ENCODE assay signal across 9 cellular contexts in genomic region chr1:164660415-164661174, GRCh38.
DNase-seq lines count a peak whose midpoint lies in the region; ATAC-seq and TF ChIP-seq lines count a peak whose summit lies in the region.
"Had no signal": no experiment of that assay in that cellular context is flagged by ENCODE, and none has a peak within 500 bp of the region (broad histone marks: within the 10 kb centered on the region; RNA-seq: fewer than 3 reads in every experiment).

No MANE protein-coding gene starts in this region.

- peaks cover 0 to 13% of the 10 kb centered on the region in 2 donors for H3K4me1 ChIP-seq in left lung

- H3K4me3 ChIP-seq in left lung (no peak overlapping the region), lower leg skin (ENCODE audit: low read depth, poor library complexity, severe bottlenecking) (no peak overlapping the region)
- H3K4me3 ChIP-seq: skin epidermis had no signal

- H3K27me3 Mint-ChIP-seq in activated naive CD8-positive, alpha-beta T cell treated with anti-CD3 and anti-CD28 coated beads, Interleukin-2, amount 10 ng/mL, durations not matched to agents 7 days and 5 days: no peaks in the 10 kb centered on the region
- no peaks in the 10 kb centered on the region for H3K27me3 Mint-ChIP-seq in activated naive CD8-positive, alpha-beta T cell treated with anti-CD3 and anti-CD28 coated beads for 36 hours

- H3K4me1 Mint-ChIP-seq in activated naive CD8-positive, alpha-beta T cell treated with anti-CD3 and anti-CD28 coated beads, Interleukin-2, amount 10 ng/mL, durations not matched to agents 7 days and 5 days: peaks cover 9% of the 10 kb centered on the region
- peaks cover 7% of the 10 kb centered on the region for H3K4me1 Mint-ChIP-seq in activated naive CD8-positive, alpha-beta T cell treated with anti-CD3 and anti-CD28 coated beads for 36 hours

- no peaks in the 10 kb centered on the region for H3K27me3 ChIP-seq in left lung

- peak overlapping the region; percentile 7 to 45 for H3K27ac ChIP-seq in left lung

- H3K27ac Mint-ChIP-seq in activated naive CD8-positive, alpha-beta T cell treated with anti-CD3 and anti-CD28 coated beads, Interleukin-2, amount 10 ng/mL, durations not matched to agents 7 days and 5 days: no peak overlapping the region
- H3K27ac Mint-ChIP-seq in activated naive CD8-positive, alpha-beta T cell treated with anti-CD3 and anti-CD28 coated beads for 36 hours: no peak overlapping the region

- 40 to 42% methylated on average over 2 of the region's 2 CpGs for WGBS in lower leg skin, 2 donors

- intact Hi-C loops in left lung (cut with DNase I): no loop called here
- intact Hi-C loops in lower leg skin (cut with DNase I; ENCODE audit: low total_unique reads): no loop called here

- DNase-seq in activated naive CD8-positive, alpha-beta T cell treated with anti-CD3 and anti-CD28 coated beads, Interleukin-2, amount 10 ng/mL, durations not matched to agents 7 days and 5 days: no peak
- no peak for DNase-seq in activated naive CD8-positive, alpha-beta T cell treated with anti-CD3 and anti-CD28 coated beads for 36 hours
- DNase-seq in SKM-1 treated with dmso at 0.1 percent for 144 hours (lab: John Stamatoyannopoulos, UW; ENCODE audit: unreplicated experiment) (peak; percentile 97), left lung (no peak), omental fat pad (ENCODE audit: low spot score) (no peak), lower leg skin (ENCODE audit: low spot score in 2 of 2) (no peak), germinal center (ENCODE audit: low spot score) (no peak)

- POLR2A ChIA-PET in activated naive CD8-positive, alpha-beta T cell treated with anti-CD3 and anti-CD28 coated beads, Interleukin-2, amount 10 ng/mL, durations not matched to agents 7 days and 5 days (lab: Charles Lee): interaction anchor here (0.6 kb wide), 1 partner anchor 101 kb away, joined by 4 read pairs; the partner anchor contains the start of gene PBX1

- no peaks in the 10 kb centered on the region for H3K36me3 ChIP-seq in left lung

- H3K9me3 Mint-ChIP-seq in activated naive CD8-positive, alpha-beta T cell treated with anti-CD3 and anti-CD28 coated beads, Interleukin-2, amount 10 ng/mL, durations not matched to agents 7 days and 5 days: peaks cover 6% of the 10 kb centered on the region
- H3K9me3 Mint-ChIP-seq in activated naive CD8-positive, alpha-beta T cell treated with anti-CD3 and anti-CD28 coated beads for 36 hours: no peaks in the 10 kb centered on the region

- no peak for TF ChIP-seq CTCF in left lung (IDR thresholded peaks at IDR 0.05)
- TF ChIP-seq CTCF in omental fat pad (IDR thresholded peaks at IDR 0.05): no peak
- no peak for TF ChIP-seq CTCF in lower leg skin (IDR thresholded peaks at IDR 0.05)

- H3K9me3 ChIP-seq in left lung: no peaks in the 10 kb centered on the region

- no peaks in the 10 kb centered on the region for H3K36me3 Mint-ChIP-seq in activated naive CD8-positive, alpha-beta T cell treated with anti-CD3 and anti-CD28 coated beads, Interleukin-2, amount 10 ng/mL, durations not matched to agents 7 days and 5 days
- no peaks in the 10 kb centered on the region for H3K36me3 Mint-ChIP-seq in activated naive CD8-positive, alpha-beta T cell treated with anti-CD3 and anti-CD28 coated beads for 36 hours

- no peak overlapping the region for H3K4me3 Mint-ChIP-seq in activated naive CD8-positive, alpha-beta T cell treated with anti-CD3 and anti-CD28 coated beads, Interleukin-2, amount 10 ng/mL, durations not matched to agents 7 days and 5 days
- H3K4me3 Mint-ChIP-seq in activated naive CD8-positive, alpha-beta T cell treated with anti-CD3 and anti-CD28 coated beads for 36 hours: no peak overlapping the region

- peak; percentile 95 for ATAC-seq in activated naive CD8-positive, alpha-beta T cell treated with anti-CD3 and anti-CD28 coated beads, Interleukin-2, amount 10 ng/mL, durations not matched to agents 7 days and 5 days (ENCODE audit: low read depth)
- ATAC-seq in HG03103 (IDR thresholded peaks at IDR 0.05; ENCODE audit: low read depth, unreplicated experiment) (peak; percentile 87), left lung (peak; percentile 90), omental fat pad (ENCODE audit: low FRiP score) (no peak)

- TF ChIP-seq POLR2A in lower leg skin (IDR thresholded peaks at IDR 0.05): no peak
